In the genomic region with DNA sequence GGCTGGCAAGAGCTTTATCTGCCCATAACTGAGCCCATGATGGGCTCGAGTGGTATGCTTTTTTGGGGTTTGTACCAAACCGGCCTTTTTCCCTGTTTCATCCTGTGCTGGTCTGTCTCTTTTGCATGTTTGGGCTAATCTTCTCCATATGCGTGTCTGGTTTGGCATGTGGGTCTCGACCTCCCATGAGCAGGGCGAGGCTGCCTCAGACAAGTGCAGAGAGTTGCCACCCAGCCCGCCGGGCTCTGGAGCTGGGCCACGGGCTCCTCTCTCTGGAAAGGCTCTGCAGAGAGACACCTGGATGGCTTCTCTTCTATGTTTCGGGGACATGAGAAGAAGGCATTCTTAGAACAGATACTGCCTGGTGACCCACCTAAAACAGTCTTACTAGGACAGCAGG, we compare ENCODE assay signal across 12 cellular contexts.
"Had no signal": no experiment of that assay in that cellular context is flagged by ENCODE, and none has a peak within 500 bp of the region (broad histone marks: within the 10 kb centered on the region; RNA-seq: fewer than 3 reads in every experiment).

No MANE protein-coding gene starts in this region.

- DNase-seq: activated CD4-positive, alpha-beta T cell treated with anti-CD3 and anti-CD28 coated beads for 4 hours; activated CD8-positive, alpha-beta memory T cell treated with anti-CD3 and anti-CD28 coated beads, Interleukin-2, amount 50 U/mL, for 4 hours; activated CD8-positive, alpha-beta T cell treated with anti-CD3 and anti-CD28 coated beads for 36 hours; activated gamma-delta T cell treated with Interleukin-2 at 50 U/mL for 16 hours; activated naive CD8-positive, alpha-beta T cell treated with anti-CD3 and anti-CD28 coated beads for 36 hours; activated T-cell treated with anti-CD3 and anti-CD28 coated beads, Interleukin-2, amount 50 U/mL, for 72 hours; immature natural killer cell; mesendoderm; stimulated activated CD4-positive, alpha-beta T cell treated with anti-CD3 and anti-CD28 coated beads, Interleukin-4, amount 100 ng/mL, for 1 hour; T-helper 1 cell; WERI-Rb-1 had no signal

- ATAC-seq: activated CD8-positive, alpha-beta T cell treated with anti-CD3 and anti-CD28 coated beads for 36 hours; activated T-cell treated with anti-CD3 and anti-CD28 coated beads, Interleukin-2, amount 50 U/mL, for 72 hours; left lobe of liver had no signal

- H3K27ac ChIP-seq: WERI-Rb-1 had no signal

- H3K36me3 ChIP-seq: WERI-Rb-1 had no signal
